1 cellular context compared by ENCODE assay signal in the genomic region with DNA sequence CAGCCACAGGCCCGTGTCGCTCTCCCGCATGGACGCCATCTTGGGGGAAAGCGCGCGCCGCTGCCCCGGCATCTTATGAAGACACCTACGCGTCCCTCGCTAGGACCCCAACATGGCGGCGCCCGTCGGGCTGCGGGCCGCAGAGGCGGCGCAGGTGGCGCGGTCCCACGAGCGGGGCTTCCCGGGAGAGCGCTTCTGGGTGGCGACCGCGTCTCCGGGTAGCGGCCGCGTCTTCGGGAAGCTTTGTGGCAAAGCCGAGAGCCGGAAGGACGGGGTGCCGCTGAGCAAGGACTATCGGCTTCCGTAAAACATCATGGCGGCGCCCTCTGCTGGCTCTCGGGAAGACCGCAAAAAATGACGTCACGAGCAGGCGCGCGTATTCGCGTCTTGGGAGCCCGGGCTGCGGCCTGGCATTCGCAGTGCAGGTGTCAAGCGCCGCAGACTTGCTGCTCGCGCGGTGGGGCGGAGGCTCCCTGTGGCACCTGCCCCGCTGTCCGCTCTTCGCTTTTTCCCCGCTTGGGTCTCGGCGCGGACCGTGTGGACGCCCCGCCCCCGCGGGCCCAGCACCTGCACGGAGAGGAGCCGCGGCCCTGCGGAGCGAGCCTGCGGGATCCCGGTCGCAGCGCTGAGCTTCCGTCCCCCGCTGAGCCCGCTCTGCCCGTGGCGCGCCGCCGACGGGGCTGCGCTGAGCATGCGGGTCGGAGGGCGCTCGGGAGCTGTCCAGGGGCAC.
A peak's percentile ranks its signal among the peaks of the same experiment; 100 is the strongest.
TF ChIP-seq lines count a peak whose summit lies in the region.

A gene (minus strand): TSS at position 54 of the 730 bp plus-strand sequence. CDS start 15 bp downstream, at position 39.

TF ChIP-seq in GM23338, 12 proteins besides CTCF, POLR2A, EP300 and RAD21 (continued from another document):
- TF ChIP-seq NANOG (IDR thresholded peaks at IDR 0.05; ENCODE audit: borderline replicate concordance) (no peak), JUNB (IDR thresholded peaks at IDR 0.05; ENCODE audit: unreplicated experiment) (no peak), POLR2AphosphoS5 (IDR thresholded peaks at IDR 0.05; ENCODE audit: low read depth) (peak; percentile 87), ZNF114 (CRISPR knock-in tag; IDR thresholded peaks at IDR 0.05) (peak; percentile 59; the same call in 1 of the 2 replicates), CREB1 (CRISPR knock-in tag; IDR thresholded peaks at IDR 0.05; ENCODE audit: low read depth) (peak; percentile 99), EZH2phosphoT487 (IDR thresholded peaks at IDR 0.05; ENCODE audit: unreplicated experiment) (no peak), EZH2 (IDR thresholded peaks at IDR 0.05; ENCODE audit: low read depth, unreplicated experiment) (no peak), ZNF331 (CRISPR knock-in tag; IDR thresholded peaks at IDR 0.05; ENCODE audit: low read depth) (no peak), STAT1 (IDR thresholded peaks at IDR 0.05; ENCODE audit: unreplicated experiment) (no peak)
- TF ChIP-seq, protein P1, sequence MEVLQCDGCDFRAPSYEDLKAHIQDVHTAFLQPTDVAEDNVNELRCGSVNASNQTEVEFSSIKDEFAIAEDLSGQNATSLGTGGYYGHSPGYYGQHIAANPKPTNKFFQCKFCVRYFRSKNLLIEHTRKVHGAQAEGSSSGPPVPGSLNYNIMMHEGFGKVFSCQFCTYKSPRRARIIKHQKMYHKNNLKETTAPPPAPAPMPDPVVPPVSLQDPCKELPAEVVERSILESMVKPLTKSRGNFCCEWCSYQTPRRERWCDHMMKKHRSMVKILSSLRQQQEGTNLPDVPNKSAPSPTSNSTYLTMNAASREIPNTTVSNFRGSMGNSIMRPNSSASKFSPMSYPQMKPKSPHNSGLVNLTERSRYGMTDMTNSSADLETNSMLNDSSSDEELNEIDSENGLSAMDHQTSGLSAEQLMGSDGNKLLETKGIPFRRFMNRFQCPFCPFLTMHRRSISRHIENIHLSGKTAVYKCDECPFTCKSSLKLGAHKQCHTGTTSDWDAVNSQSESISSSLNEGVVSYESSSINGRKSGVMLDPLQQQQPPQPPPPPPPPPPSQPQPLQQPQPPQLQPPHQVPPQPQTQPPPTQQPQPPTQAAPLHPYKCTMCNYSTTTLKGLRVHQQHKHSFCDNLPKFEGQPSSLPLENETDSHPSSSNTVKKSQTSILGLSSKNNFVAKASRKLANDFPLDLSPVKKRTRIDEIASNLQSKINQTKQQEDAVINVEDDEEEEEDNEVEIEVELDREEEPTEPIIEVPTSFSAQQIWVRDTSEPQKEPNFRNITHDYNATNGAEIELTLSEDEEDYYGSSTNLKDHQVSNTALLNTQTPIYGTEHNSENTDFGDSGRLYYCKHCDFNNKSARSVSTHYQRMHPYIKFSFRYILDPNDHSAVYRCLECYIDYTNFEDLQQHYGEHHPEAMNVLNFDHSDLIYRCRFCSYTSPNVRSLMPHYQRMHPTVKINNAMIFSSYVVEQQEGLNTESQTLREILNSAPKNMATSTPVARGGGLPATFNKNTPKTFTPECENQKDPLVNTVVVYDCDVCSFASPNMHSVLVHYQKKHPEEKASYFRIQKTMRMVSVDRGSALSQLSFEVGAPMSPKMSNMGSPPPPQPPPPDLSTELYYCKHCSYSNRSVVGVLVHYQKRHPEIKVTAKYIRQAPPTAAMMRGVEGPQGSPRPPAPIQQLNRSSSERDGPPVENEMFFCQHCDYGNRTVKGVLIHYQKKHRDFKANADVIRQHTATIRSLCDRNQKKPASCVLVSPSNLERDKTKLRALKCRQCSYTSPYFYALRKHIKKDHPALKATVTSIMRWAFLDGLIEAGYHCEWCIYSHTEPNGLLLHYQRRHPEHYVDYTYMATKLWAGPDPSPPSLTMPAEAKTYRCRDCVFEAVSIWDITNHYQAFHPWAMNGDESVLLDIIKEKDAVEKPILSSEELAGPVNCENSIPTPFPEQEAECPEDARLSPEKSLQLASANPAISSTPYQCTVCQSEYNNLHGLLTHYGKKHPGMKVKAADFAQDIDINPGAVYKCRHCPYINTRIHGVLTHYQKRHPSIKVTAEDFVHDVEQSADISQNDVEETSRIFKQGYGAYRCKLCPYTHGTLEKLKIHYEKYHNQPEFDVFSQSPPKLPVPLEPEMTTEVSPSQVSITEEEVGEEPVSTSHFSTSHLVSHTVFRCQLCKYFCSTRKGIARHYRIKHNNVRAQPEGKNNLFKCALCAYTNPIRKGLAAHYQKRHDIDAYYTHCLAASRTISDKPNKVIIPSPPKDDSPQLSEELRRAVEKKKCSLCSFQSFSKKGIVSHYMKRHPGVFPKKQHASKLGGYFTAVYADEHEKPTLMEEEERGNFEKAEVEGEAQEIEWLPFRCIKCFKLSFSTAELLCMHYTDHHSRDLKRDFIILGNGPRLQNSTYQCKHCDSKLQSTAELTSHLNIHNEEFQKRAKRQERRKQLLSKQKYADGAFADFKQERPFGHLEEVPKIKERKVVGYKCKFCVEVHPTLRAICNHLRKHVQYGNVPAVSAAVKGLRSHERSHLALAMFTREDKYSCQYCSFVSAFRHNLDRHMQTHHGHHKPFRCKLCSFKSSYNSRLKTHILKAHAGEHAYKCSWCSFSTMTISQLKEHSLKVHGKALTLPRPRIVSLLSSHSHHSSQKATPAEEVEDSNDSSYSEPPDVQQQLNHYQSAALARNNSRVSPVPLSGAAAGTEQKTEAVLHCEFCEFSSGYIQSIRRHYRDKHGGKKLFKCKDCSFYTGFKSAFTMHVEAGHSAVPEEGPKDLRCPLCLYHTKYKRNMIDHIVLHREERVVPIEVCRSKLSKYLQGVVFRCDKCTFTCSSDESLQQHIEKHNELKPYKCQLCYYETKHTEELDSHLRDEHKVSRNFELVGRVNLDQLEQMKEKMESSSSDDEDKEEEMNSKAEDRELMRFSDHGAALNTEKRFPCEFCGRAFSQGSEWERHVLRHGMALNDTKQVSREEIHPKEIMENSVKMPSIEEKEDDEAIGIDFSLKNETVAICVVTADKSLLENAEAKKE (CRISPR knock-in tag; IDR thresholded peaks at IDR 0.05) = no peak
- TF ChIP-seq, protein P2, sequence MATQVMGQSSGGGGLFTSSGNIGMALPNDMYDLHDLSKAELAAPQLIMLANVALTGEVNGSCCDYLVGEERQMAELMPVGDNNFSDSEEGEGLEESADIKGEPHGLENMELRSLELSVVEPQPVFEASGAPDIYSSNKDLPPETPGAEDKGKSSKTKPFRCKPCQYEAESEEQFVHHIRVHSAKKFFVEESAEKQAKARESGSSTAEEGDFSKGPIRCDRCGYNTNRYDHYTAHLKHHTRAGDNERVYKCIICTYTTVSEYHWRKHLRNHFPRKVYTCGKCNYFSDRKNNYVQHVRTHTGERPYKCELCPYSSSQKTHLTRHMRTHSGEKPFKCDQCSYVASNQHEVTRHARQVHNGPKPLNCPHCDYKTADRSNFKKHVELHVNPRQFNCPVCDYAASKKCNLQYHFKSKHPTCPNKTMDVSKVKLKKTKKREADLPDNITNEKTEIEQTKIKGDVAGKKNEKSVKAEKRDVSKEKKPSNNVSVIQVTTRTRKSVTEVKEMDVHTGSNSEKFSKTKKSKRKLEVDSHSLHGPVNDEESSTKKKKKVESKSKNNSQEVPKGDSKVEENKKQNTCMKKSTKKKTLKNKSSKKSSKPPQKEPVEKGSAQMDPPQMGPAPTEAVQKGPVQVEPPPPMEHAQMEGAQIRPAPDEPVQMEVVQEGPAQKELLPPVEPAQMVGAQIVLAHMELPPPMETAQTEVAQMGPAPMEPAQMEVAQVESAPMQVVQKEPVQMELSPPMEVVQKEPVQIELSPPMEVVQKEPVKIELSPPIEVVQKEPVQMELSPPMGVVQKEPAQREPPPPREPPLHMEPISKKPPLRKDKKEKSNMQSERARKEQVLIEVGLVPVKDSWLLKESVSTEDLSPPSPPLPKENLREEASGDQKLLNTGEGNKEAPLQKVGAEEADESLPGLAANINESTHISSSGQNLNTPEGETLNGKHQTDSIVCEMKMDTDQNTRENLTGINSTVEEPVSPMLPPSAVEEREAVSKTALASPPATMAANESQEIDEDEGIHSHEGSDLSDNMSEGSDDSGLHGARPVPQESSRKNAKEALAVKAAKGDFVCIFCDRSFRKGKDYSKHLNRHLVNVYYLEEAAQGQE (IDR thresholded peaks at IDR 0.05; ENCODE audit: unreplicated experiment) = peak; percentile 61
